ENCODE assay signal across 8 cellular contexts in genomic region chr11:126282742-126283591, GRCh38. TPM values are rescaled to one million over a fixed set of nuclear protein-coding genes. Genes with fewer than 3 reads are reported as not detected.
DNase-seq lines count a peak whose midpoint lies in the region; ATAC-seq and TF ChIP-seq lines count a peak whose summit lies in the region.

A gene with protein sequence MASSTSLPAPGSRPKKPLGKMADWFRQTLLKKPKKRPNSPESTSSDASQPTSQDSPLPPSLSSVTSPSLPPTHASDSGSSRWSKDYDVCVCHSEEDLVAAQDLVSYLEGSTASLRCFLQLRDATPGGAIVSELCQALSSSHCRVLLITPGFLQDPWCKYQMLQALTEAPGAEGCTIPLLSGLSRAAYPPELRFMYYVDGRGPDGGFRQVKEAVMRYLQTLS (plus strand): TSS chr11:126283093. CDS start chr11:126290895, 7,802 bp downstream.

- peak within 1 kb of the TSS; percentile 94 for H3K27ac Mint-ChIP-seq in activated CD4-positive, alpha-beta T cell treated with anti-CD3 and anti-CD28 coated beads for 36 hours
- peak within 1 kb of the TSS; percentile 98 for H3K27ac Mint-ChIP-seq in chondrocyte (ENCODE audit: unreplicated experiment)

- TF ChIP-seq CTCF in chondrocyte (IDR thresholded peaks at IDR 0.05) = no peak
- TF ChIP-seq CTCF in kidney epithelial cell (IDR thresholded peaks at IDR 0.05; ENCODE audit: insufficient read depth, low read length, poor library complexity, severe bottlenecking) = no peak

- H3K9me3 Mint-ChIP-seq in activated CD4-positive, alpha-beta T cell treated with anti-CD3 and anti-CD28 coated beads for 36 hours (ENCODE audit: low read depth) = no peaks in the 10 kb centered on the region
- H3K9me3 Mint-ChIP-seq in chondrocyte (ENCODE audit: low read depth) = no peaks in the 10 kb centered on the region

- H3K27me3 ChIP-seq in kidney epithelial cell (ENCODE audit: control insufficient read depth, insufficient read depth, low read length) = no peaks in the 10 kb centered on the region

- CTCF ChIA-PET in activated CD4-positive, alpha-beta T cell treated with anti-CD3 and anti-CD28 coated beads for 36 hours (lab: Charles Lee) = interaction anchor here (1.2 to 2.8 kb wide), 4 partner anchors 10 to 27 kb away, joined by 4 to 11 read pairs (median 6); partner anchors contain the start of genes FOXRED1 and SRPRA

- H3K36me3 Mint-ChIP-seq in activated CD4-positive, alpha-beta T cell treated with anti-CD3 and anti-CD28 coated beads for 36 hours (ENCODE audit: low read depth) = peaks cover 6% of the 10 kb centered on the region
- peaks cover under 1% of the 10 kb centered on the region for H3K36me3 Mint-ChIP-seq in chondrocyte (ENCODE audit: low read depth)

- peaks cover 46% of the 10 kb centered on the region for H3K4me1 Mint-ChIP-seq in activated CD4-positive, alpha-beta T cell treated with anti-CD3 and anti-CD28 coated beads for 36 hours
- peaks cover 22% of the 10 kb centered on the region for H3K4me1 Mint-ChIP-seq in chondrocyte (ENCODE audit: low read depth)

- H3K27me3 Mint-ChIP-seq in activated CD4-positive, alpha-beta T cell treated with anti-CD3 and anti-CD28 coated beads for 36 hours = no peaks in the 10 kb centered on the region
- no peaks in the 10 kb centered on the region for H3K27me3 Mint-ChIP-seq in chondrocyte (ENCODE audit: low read depth)

- peak within 1 kb of the TSS; percentile 81 for H3K4me3 Mint-ChIP-seq in activated CD4-positive, alpha-beta T cell treated with anti-CD3 and anti-CD28 coated beads for 36 hours
- H3K4me3 Mint-ChIP-seq in chondrocyte (ENCODE audit: unreplicated experiment) = peak within 1 kb of the TSS; percentile 98

- intact Hi-C loops in activated CD4-positive, alpha-beta T cell treated with anti-CD3 and anti-CD28 coated beads for 36 hours (cut with DNase I, micrococcal nuclease) = loop anchor here (1.0 to 5.0 kb wide), 9 partner anchors 14 to 713 kb away; partner anchors contain the start of genes DCPS (in 2 of the 2), FAM118B (in 2 of the 2), FOXRED1 (in 2 of the 2) and RPUSD4 (in 2 of the 2)

- no peaks in the 10 kb centered on the region for H3K36me3 ChIP-seq in kidney epithelial cell (ENCODE audit: control insufficient read depth, insufficient read depth, low read length)

- H3K4me3 ChIP-seq in kidney epithelial cell (ENCODE audit: low read depth, low read length) = peak within 1 kb of the TSS; percentile 61

- POLR2A ChIA-PET in activated CD4-positive, alpha-beta T cell treated with anti-CD3 and anti-CD28 coated beads for 36 hours (lab: Charles Lee) = interaction anchor here (0.9 kb wide), 1 partner anchor 74 kb away, joined by 3 read pairs; no protein-coding TSS in a partner anchor

- peak; percentile 61 for ATAC-seq in HG02943 (IDR thresholded peaks at IDR 0.05; ENCODE audit: low read depth, unreplicated experiment)
- ATAC-seq in activated CD4-positive, alpha-beta T cell treated with anti-CD3 and anti-CD28 coated beads for 36 hours = peak; percentile 53

- DNase-seq in NCI-H2107 treated with DMSO at 0.1 percent for 48 hours (lab: John Stamatoyannopoulos, UW; ENCODE audit: unreplicated experiment) = peak; percentile 19
- DNase-seq in NCI-H2107 (lab: John Stamatoyannopoulos, UW) = no peak
- peak; percentile 55 for DNase-seq in NCI-H2227 (lab: John Stamatoyannopoulos, UW; ENCODE audit: unreplicated experiment)
- DNase-seq in activated CD4-positive, alpha-beta T cell treated with anti-CD3 and anti-CD28 coated beads for 36 hours = peak; percentile 76
- no peak for DNase-seq in chondrocyte (ENCODE audit: low spot score)
- no peak for DNase-seq in kidney epithelial cell (ENCODE audit: low read depth)
- peak; percentile 66 for DNase-seq in stimulated activated CD4-positive, alpha-beta T cell treated with anti-CD3 and anti-CD28 coated beads, Interleukin-15, amount 100 ng/mL, for 24 hours

RNA-seq across cellular contexts. Expression of the gene that starts here (rescaled TPM):
- total RNA-seq in activated CD4-positive, alpha-beta T cell treated with anti-CD3 and anti-CD28 coated beads for 36 hours = 1 to 10 TPM; 5.3 to 7.5 TPM
- total RNA-seq in chondrocyte (8.6 to 10.0 TPM (median 9.8 TPM) in 3 replicates), kidney epithelial cell (7.1 and 11.7 TPM in 2 replicates)

Comparison
In these comparisons a context has a peak if more than half of its experiments do, and no peak if none do; other contexts are left out.
1. DNase-seq: peak in NCI-H2107 treated with DMSO at 0.1 percent for 48 hours (single experiment), NCI-H2227 (single experiment), activated CD4-positive, alpha-beta T cell treated with anti-CD3 and anti-CD28 coated beads for 36 hours (single experiment) and stimulated activated CD4-positive, alpha-beta T cell treated with anti-CD3 and anti-CD28 coated beads, Interleukin-15, amount 100 ng/mL, for 24 hours (single experiment); none in NCI-H2107 (single experiment), chondrocyte (single experiment) and kidney epithelial cell (single experiment).